Comparison of ENCODE assay signal across 14 cellular contexts in the genomic region with DNA sequence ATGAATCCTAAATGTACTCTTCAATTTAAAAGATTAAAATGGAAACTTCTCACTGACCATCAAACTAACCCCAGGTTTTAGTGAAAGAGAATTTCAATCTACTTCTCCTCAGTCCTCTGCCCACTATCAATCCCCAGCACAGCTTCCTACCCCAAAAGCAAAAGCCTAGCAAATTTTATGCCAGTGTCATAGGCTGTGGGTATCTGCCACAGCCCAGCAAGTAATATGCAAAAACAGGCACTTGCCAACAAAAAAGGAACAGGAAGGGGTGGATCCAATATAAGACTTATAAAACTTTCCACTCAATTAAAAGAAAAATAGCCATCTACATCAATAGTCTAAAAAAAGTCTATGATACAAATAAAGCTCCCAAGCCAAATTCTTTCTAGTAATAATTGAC. TPM values are rescaled to one million over a fixed set of nuclear protein-coding genes. Genes with fewer than 3 reads are reported as not detected.
DNase-seq lines count a peak whose midpoint lies in the region; ATAC-seq lines count a peak whose summit lies in the region.
"Had no signal": no experiment of that assay in that cellular context is flagged by ENCODE, and none has a peak within 500 bp of the region (broad histone marks: within the 10 kb centered on the region; RNA-seq: fewer than 3 reads in every experiment).

No MANE protein-coding gene starts in this region.

- peak overlapping the region; percentile 73 for H3K27ac Mint-ChIP-seq in activated naive CD4-positive, alpha-beta T cell treated with anti-CD3 and anti-CD28 coated beads, Interleukin-2, amount 50 U/mL, for 24 hours
- peak overlapping the region in 1 of 2 donors; percentile 7 for H3K27ac Mint-ChIP-seq in effector memory CD8-positive, alpha-beta T cell
- peak overlapping the region; percentile 80 for H3K27ac Mint-ChIP-seq in stimulated activated effector memory CD8-positive, alpha-beta T cell treated with anti-CD3 and anti-CD28 coated beads, Interleukin-12 subunit alpha, Interleukin-12 subunit beta, amount 100 ng/mL, for 72 hours
- H3K27ac Mint-ChIP-seq in activated CD8-positive, alpha-beta memory T cell treated with anti-CD3 and anti-CD28 coated beads, Interleukin-2, amount 10 ng/mL, durations not matched to agents 7 days and 5 days: no peak overlapping the region

- CTCF ChIA-PET in activated CD8-positive, alpha-beta memory T cell treated with anti-CD3 and anti-CD28 coated beads, Interleukin-2, amount 10 ng/mL, durations not matched to agents 7 days and 5 days (lab: Charles Lee): no interaction called here

- H3K27me3 Mint-ChIP-seq in activated naive CD4-positive, alpha-beta T cell treated with anti-CD3 and anti-CD28 coated beads, Interleukin-2, amount 50 U/mL, for 24 hours: no peaks in the 10 kb centered on the region
- H3K27me3 Mint-ChIP-seq in effector memory CD8-positive, alpha-beta T cell: no peaks in the 10 kb centered on the region
- no peaks in the 10 kb centered on the region for H3K27me3 Mint-ChIP-seq in activated CD8-positive, alpha-beta memory T cell treated with anti-CD3 and anti-CD28 coated beads, Interleukin-2, amount 10 ng/mL, durations not matched to agents 7 days and 5 days

- H3K4me3 Mint-ChIP-seq in activated naive CD4-positive, alpha-beta T cell treated with anti-CD3 and anti-CD28 coated beads, Interleukin-2, amount 50 U/mL, for 24 hours: peak overlapping the region; percentile 61
- no peak overlapping the region for H3K4me3 Mint-ChIP-seq in effector memory CD8-positive, alpha-beta T cell
- no peak overlapping the region for H3K4me3 Mint-ChIP-seq in stimulated activated effector memory CD8-positive, alpha-beta T cell treated with anti-CD3 and anti-CD28 coated beads, Interleukin-12 subunit alpha, Interleukin-12 subunit beta, amount 100 ng/mL, for 72 hours
- H3K4me3 Mint-ChIP-seq in activated CD8-positive, alpha-beta memory T cell treated with anti-CD3 and anti-CD28 coated beads, Interleukin-2, amount 10 ng/mL, durations not matched to agents 7 days and 5 days: no peak overlapping the region

- H3K36me3 Mint-ChIP-seq in activated naive CD4-positive, alpha-beta T cell treated with anti-CD3 and anti-CD28 coated beads, Interleukin-2, amount 50 U/mL, for 24 hours: peaks cover 38% of the 10 kb centered on the region
- peaks cover 9% of the 10 kb centered on the region for H3K36me3 Mint-ChIP-seq in effector memory CD8-positive, alpha-beta T cell (ENCODE audit: insufficient read depth)
- peaks cover 52% of the 10 kb centered on the region for H3K36me3 Mint-ChIP-seq in stimulated activated effector memory CD8-positive, alpha-beta T cell treated with anti-CD3 and anti-CD28 coated beads, Interleukin-12 subunit alpha, Interleukin-12 subunit beta, amount 100 ng/mL, for 72 hours
- peaks cover 49% of the 10 kb centered on the region for H3K36me3 Mint-ChIP-seq in activated CD8-positive, alpha-beta memory T cell treated with anti-CD3 and anti-CD28 coated beads, Interleukin-2, amount 10 ng/mL, durations not matched to agents 7 days and 5 days

- peaks cover 63% of the 10 kb centered on the region for H3K4me1 Mint-ChIP-seq in activated naive CD4-positive, alpha-beta T cell treated with anti-CD3 and anti-CD28 coated beads, Interleukin-2, amount 50 U/mL, for 24 hours
- peaks cover 16 to 33% of the 10 kb centered on the region in 2 donors for H3K4me1 Mint-ChIP-seq in effector memory CD8-positive, alpha-beta T cell (ENCODE audit: low read depth in 2 of 2)
- H3K4me1 Mint-ChIP-seq in stimulated activated effector memory CD8-positive, alpha-beta T cell treated with anti-CD3 and anti-CD28 coated beads, Interleukin-12 subunit alpha, Interleukin-12 subunit beta, amount 100 ng/mL, for 72 hours: peaks cover 41% of the 10 kb centered on the region
- H3K4me1 Mint-ChIP-seq in activated CD8-positive, alpha-beta memory T cell treated with anti-CD3 and anti-CD28 coated beads, Interleukin-2, amount 10 ng/mL, durations not matched to agents 7 days and 5 days: peaks cover 29% of the 10 kb centered on the region

- no peaks in the 10 kb centered on the region for H3K9me3 Mint-ChIP-seq in activated naive CD4-positive, alpha-beta T cell treated with anti-CD3 and anti-CD28 coated beads, Interleukin-2, amount 50 U/mL, for 24 hours
- no peaks in the 10 kb centered on the region for H3K9me3 Mint-ChIP-seq in effector memory CD8-positive, alpha-beta T cell
- no peaks in the 10 kb centered on the region for H3K9me3 Mint-ChIP-seq in stimulated activated effector memory CD8-positive, alpha-beta T cell treated with anti-CD3 and anti-CD28 coated beads, Interleukin-12 subunit alpha, Interleukin-12 subunit beta, amount 100 ng/mL, for 72 hours
- peaks cover 9% of the 10 kb centered on the region for H3K9me3 Mint-ChIP-seq in activated CD8-positive, alpha-beta memory T cell treated with anti-CD3 and anti-CD28 coated beads, Interleukin-2, amount 10 ng/mL, durations not matched to agents 7 days and 5 days (ENCODE audit: low read depth)

- DNase-seq in activated naive CD4-positive, alpha-beta T cell treated with anti-CD3 and anti-CD28 coated beads, Interleukin-2, amount 50 U/mL, for 16 hours: no peak
- DNase-seq in MV-4-11 (lab: John Stamatoyannopoulos, UW) (peak; percentile 6), DMS 273 treated with DMSO at 0.1 percent for 48 hours (lab: John Stamatoyannopoulos, UW) (no peak)
- no peak for DNase-seq in effector memory CD8-positive, alpha-beta T cell
- DNase-seq in stimulated activated effector memory CD8-positive, alpha-beta T cell treated with anti-CD3 and anti-CD28 coated beads, Interleukin-12 subunit alpha, Interleukin-12 subunit beta, amount 100 ng/mL, for 72 hours (ENCODE audit: low spot score in 2 of 2): no peak
- no peak for DNase-seq in activated CD8-positive, alpha-beta memory T cell treated with anti-CD3 and anti-CD28 coated beads, Interleukin-2, amount 10 ng/mL, durations not matched to agents 7 days and 5 days
- DNase-seq: DND-41; effector CD8-positive, alpha-beta T cell; mesenchymal stem cell; NCI-H446; spleen had no signal

- peak; percentile 44 for ATAC-seq in effector memory CD8-positive, alpha-beta T cell (replicated peaks)
- ATAC-seq in stimulated activated effector memory CD8-positive, alpha-beta T cell treated with anti-CD3 and anti-CD28 coated beads, Interleukin-12 subunit alpha, Interleukin-12 subunit beta, amount 100 ng/mL, for 72 hours: peak; percentile 50
- no peak for ATAC-seq in activated CD8-positive, alpha-beta memory T cell treated with anti-CD3 and anti-CD28 coated beads, Interleukin-2, amount 10 ng/mL, durations not matched to agents 7 days and 5 days
- no peak for ATAC-seq in HG02884 (IDR thresholded peaks at IDR 0.05; ENCODE audit: unreplicated experiment)
- ATAC-seq: K562 had no signal

RNA-seq across cellular contexts. Expression of gene CAMK2D, which starts 22.3 kb away (rescaled TPM):
- total RNA-seq in activated CD8-positive, alpha-beta memory T cell treated with anti-CD3 and anti-CD28 coated beads, Interleukin-2, amount 10 ng/mL, durations not matched to agents 7 days and 5 days: 10 to 100 TPM; 33.6 to 43.1 TPM

Comparison
In these comparisons a context has a peak if more than half of its experiments do, and no peak if none do; other contexts are left out.
1. ATAC-seq: peak in effector memory CD8-positive, alpha-beta T cell (single experiment) and stimulated activated effector memory CD8-positive, alpha-beta T cell treated with anti-CD3 and anti-CD28 coated beads, Interleukin-12 subunit alpha, Interleukin-12 subunit beta, amount 100 ng/mL, for 72 hours (single experiment); none in activated CD8-positive, alpha-beta memory T cell treated with anti-CD3 and anti-CD28 coated beads, Interleukin-2, amount 10 ng/mL, durations not matched to agents 7 days and 5 days (single experiment) and HG02884 (single experiment).